Comparison of ENCODE assay signal across 26 cellular contexts in the genomic region with DNA sequence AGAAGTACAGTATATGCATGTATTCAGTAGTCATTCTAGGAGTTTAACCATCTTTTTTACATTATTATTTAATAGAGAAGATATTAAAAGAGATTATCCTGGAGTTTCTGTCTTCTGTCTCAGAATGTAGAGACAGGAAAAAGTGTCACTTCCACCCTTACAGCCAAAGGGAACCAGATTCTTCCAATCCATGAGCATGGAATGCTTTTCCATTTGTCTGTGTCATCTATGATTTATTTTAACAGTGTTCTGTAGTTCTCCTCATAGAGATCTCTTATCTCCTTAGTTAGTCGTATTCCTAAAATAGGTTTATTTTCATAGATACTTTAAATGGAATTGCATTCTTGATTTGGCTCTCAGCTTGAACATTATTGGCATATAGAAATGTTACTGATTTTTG.
DNase-seq lines count a peak whose midpoint lies in the region; ATAC-seq, FAIRE-seq and TF ChIP-seq lines count a peak whose summit lies in the region.
"Had no signal": no experiment of that assay in that cellular context is flagged by ENCODE, and none has a peak within 500 bp of the region (broad histone marks: within the 10 kb centered on the region; RNA-seq: fewer than 3 reads in every experiment).

No MANE protein-coding gene starts in this region.

- ATAC-seq in SK-N-SH treated with all-trans-retinoic acid at 6 μM for 48 hours (peak; percentile 56), HG02610 (IDR thresholded peaks at IDR 0.05; ENCODE audit: unreplicated experiment) (no peak)

- no peak for FAIRE-seq in astrocyte (lab: Jason Lieb, UNC)
- FAIRE-seq: A204.1, G401.6, GM12891, GM18507 had no signal

- no peaks in the 10 kb centered on the region for H4K20me1 ChIP-seq in astrocyte (ENCODE audit: insufficient read depth, low read length)
- H4K20me1 ChIP-seq: BLaER1 had no signal

- H3K27me3 ChIP-seq in astrocyte (ENCODE audit: insufficient read depth, low read length): no peaks in the 10 kb centered on the region
- H3K27me3 ChIP-seq: BE2C, BLaER1 had no signal

- H3K9me3 Mint-ChIP-seq in astrocyte (ENCODE audit: unreplicated experiment): no peaks in the 10 kb centered on the region

- no peak overlapping the region for H3K9ac ChIP-seq in astrocyte (ENCODE audit: low read length)
- H3K9ac ChIP-seq: BLaER1 had no signal

- H3K27ac ChIP-seq in astrocyte (ENCODE audit: low read depth, low read length): no peak overlapping the region
- H3K27ac ChIP-seq: BLaER1 had no signal

- H3K27me3 Mint-ChIP-seq in astrocyte (ENCODE audit: low read depth, unreplicated experiment): no peaks in the 10 kb centered on the region
- H3K27me3 Mint-ChIP-seq: CD4-positive, alpha-beta memory T cell; CD4-positive, CD25-positive, alpha-beta regulatory T cell; CD8-positive, alpha-beta memory T cell had no signal

- no peaks in the 10 kb centered on the region for H3K36me3 Mint-ChIP-seq in astrocyte (ENCODE audit: low read depth, unreplicated experiment)
- H3K36me3 Mint-ChIP-seq: CD14-positive monocyte; CD4-positive, alpha-beta memory T cell; CD4-positive, CD25-positive, alpha-beta regulatory T cell; CD8-positive, alpha-beta memory T cell had no signal

- no peaks in the 10 kb centered on the region for H3K36me3 ChIP-seq in astrocyte (ENCODE audit: insufficient read depth, low read length)
- H3K36me3 ChIP-seq: BE2C, BLaER1 had no signal

- no peaks in the 10 kb centered on the region for H3K4me1 ChIP-seq in astrocyte (ENCODE audit: insufficient read depth, low read length)
- H3K4me1 ChIP-seq: BE2C, BLaER1 had no signal

- H2AFZ ChIP-seq in astrocyte (ENCODE audit: low read depth, low read length): no peak overlapping the region

- no peaks in the 10 kb centered on the region for H3K4me1 Mint-ChIP-seq in astrocyte (ENCODE audit: low read depth, unreplicated experiment)
- H3K4me1 Mint-ChIP-seq: CD14-positive monocyte; CD4-positive, alpha-beta memory T cell; CD4-positive, CD25-positive, alpha-beta regulatory T cell; CD8-positive, alpha-beta memory T cell had no signal

- no peak overlapping the region for H3K4me3 ChIP-seq in astrocyte (ENCODE audit: insufficient read depth, low read depth, low read length)
- H3K4me3 ChIP-seq: BLaER1 had no signal

- H3K4me3 Mint-ChIP-seq in astrocyte (ENCODE audit: unreplicated experiment): no peak overlapping the region
- H3K4me3 Mint-ChIP-seq: CD14-positive monocyte; CD4-positive, alpha-beta memory T cell; CD4-positive, CD25-positive, alpha-beta regulatory T cell; CD8-positive, alpha-beta memory T cell had no signal

- H3K79me2 ChIP-seq in astrocyte (ENCODE audit: insufficient read depth, low read length): no peaks in the 10 kb centered on the region

- H3K9me3 ChIP-seq in astrocyte (ENCODE audit: insufficient read depth, low read depth, low read length): no peaks in the 10 kb centered on the region
- H3K9me3 ChIP-seq: BE2C, BLaER1 had no signal

- H3K27ac Mint-ChIP-seq in astrocyte (ENCODE audit: unreplicated experiment): no peak overlapping the region
- H3K27ac Mint-ChIP-seq: CD14-positive monocyte; CD4-positive, alpha-beta memory T cell; CD4-positive, CD25-positive, alpha-beta regulatory T cell; CD8-positive, alpha-beta memory T cell had no signal

- DNase-seq in astrocyte (ENCODE audit: low read depth) (peak; percentile 1), RKO (ENCODE audit: low spot score) (no peak), medulla oblongata (ENCODE audit: extremely low spot score) (no peak)
- DNase-seq: 8988T; ACHN; BE2C; C1 segment of cervical spinal cord; CD4-positive, alpha-beta memory T cell; CD4-positive, CD25-positive, alpha-beta regulatory T cell; CD8-positive, alpha-beta memory T cell; COR-L47; DMS 273 treated with DMSO at 0.1 percent for 48 hours; DMS153; DMS53; DMS79; DND-41; EL; GF-D8 had no signal

- TF ChIP-seq CTCF in astrocyte (IDR thresholded peaks at IDR 0.05; ENCODE audit: insufficient read depth, low read depth, low read length): no peak

- H3K4me2 ChIP-seq in astrocyte (ENCODE audit: low read length): no peak overlapping the region
- H3K4me2 ChIP-seq: BLaER1 had no signal

TF ChIP-seq in SK-N-SH treated with all-trans-retinoic acid at 6 μM for 48 hours, 23 proteins besides CTCF, POLR2A, EP300 and RAD21:
- TF ChIP-seq ISL1 (CRISPR knock-in tag; IDR thresholded peaks at IDR 0.05): 0 out of 2 replicates have a peak, but pooled peaks have one; percentile 29
- TF ChIP-seq ZNF8 (CRISPR knock-in tag; IDR thresholded peaks at IDR 0.05): no peak
